In genomic region chr6:118768441-118768840, GRCh38 we compare ENCODE assay signal across 10 cellular contexts.
DNase-seq lines count a peak whose midpoint lies in the region; ATAC-seq and TF ChIP-seq lines count a peak whose summit lies in the region.
"Had no signal": no experiment of that assay in that cellular context is flagged by ENCODE, and none has a peak within 500 bp of the region (broad histone marks: within the 10 kb centered on the region; RNA-seq: fewer than 3 reads in every experiment).

No MANE protein-coding gene starts in this region.

- peaks cover 0 to 4% (median 0%) of the 10 kb centered on the region in 4 donors for H3K4me1 ChIP-seq in upper lobe of left lung

- H3K9me3 Mint-ChIP-seq in activated T-cell treated with anti-CD3 and anti-CD28 coated beads, Interleukin-2, amount 50 U/mL, for 4 hours = no peaks in the 10 kb centered on the region
- no peaks in the 10 kb centered on the region for H3K9me3 Mint-ChIP-seq in activated naive CD8-positive, alpha-beta T cell treated with anti-CD3 and anti-CD28 coated beads, Interleukin-2, amount 10 ng/mL, durations not matched to agents 7 days and 5 days

- H3K4me3 ChIP-seq in upper lobe of left lung = no peak overlapping the region
- H3K4me3 ChIP-seq: SK-N-MC had no signal

- H3K36me3 ChIP-seq in upper lobe of left lung = no peaks in the 10 kb centered on the region

- DNase-seq in activated T-cell treated with anti-CD3 and anti-CD28 coated beads, Interleukin-2, amount 50 U/mL, for 4 hours = no peak
- no peak for DNase-seq in activated T-cell treated with anti-CD3 and anti-CD28 coated beads for 4 hours
- no peak for DNase-seq in activated naive CD8-positive, alpha-beta T cell treated with anti-CD3 and anti-CD28 coated beads, Interleukin-2, amount 10 ng/mL, durations not matched to agents 7 days and 5 days
- DNase-seq in myocyte (ENCODE audit: low read depth) = peak; percentile 34
- DNase-seq in upper lobe of left lung = no peak
- DNase-seq in NOMO-1 (lab: John Stamatoyannopoulos, UW; ENCODE audit: unreplicated experiment in 2 of 2) = no peak
- no peak for DNase-seq in Ammon's horn (ENCODE audit: low spot score)
- DNase-seq: ACHN had no signal

- no peak for TF ChIP-seq CTCF in upper lobe of left lung (IDR thresholded peaks at IDR 0.05)

- TF ChIP-seq EP300 in upper lobe of left lung (IDR thresholded peaks at IDR 0.05) = no peak

- no peak for TF ChIP-seq POLR2A in upper lobe of left lung (IDR thresholded peaks at IDR 0.05)

- peak overlapping the region; percentile 1 for H3K4me3 Mint-ChIP-seq in activated T-cell treated with anti-CD3 and anti-CD28 coated beads, Interleukin-2, amount 50 U/mL, for 4 hours
- peak overlapping the region; percentile 50 for H3K4me3 Mint-ChIP-seq in activated naive CD8-positive, alpha-beta T cell treated with anti-CD3 and anti-CD28 coated beads, Interleukin-2, amount 10 ng/mL, durations not matched to agents 7 days and 5 days

- no peaks in the 10 kb centered on the region for H3K9me3 ChIP-seq in upper lobe of left lung

- POLR2A ChIA-PET in activated naive CD8-positive, alpha-beta T cell treated with anti-CD3 and anti-CD28 coated beads, Interleukin-2, amount 10 ng/mL, durations not matched to agents 7 days and 5 days (lab: Charles Lee) = interaction anchor here (0.9 to 1.7 kb wide), 2 partner anchors 19 to 59 kb away, joined by 3 to 8 read pairs; no protein-coding TSS in a partner anchor

- H3K27ac ChIP-seq in upper lobe of left lung = peak overlapping the region; percentile 38 to 85 (median 80)
- H3K27ac ChIP-seq: SK-N-MC had no signal

- H3K4me1 Mint-ChIP-seq in activated T-cell treated with anti-CD3 and anti-CD28 coated beads, Interleukin-2, amount 50 U/mL, for 4 hours (ENCODE audit: low read depth) = peaks cover 26% of the 10 kb centered on the region
- peaks cover 9% of the 10 kb centered on the region for H3K4me1 Mint-ChIP-seq in activated naive CD8-positive, alpha-beta T cell treated with anti-CD3 and anti-CD28 coated beads, Interleukin-2, amount 10 ng/mL, durations not matched to agents 7 days and 5 days

- H3K27ac Mint-ChIP-seq in activated naive CD8-positive, alpha-beta T cell treated with anti-CD3 and anti-CD28 coated beads, Interleukin-2, amount 10 ng/mL, durations not matched to agents 7 days and 5 days = peak overlapping the region; percentile 75

- ATAC-seq in activated T-cell treated with anti-CD3 and anti-CD28 coated beads, Interleukin-2, amount 50 U/mL, for 4 hours = no peak
- no peak for ATAC-seq in activated naive CD8-positive, alpha-beta T cell treated with anti-CD3 and anti-CD28 coated beads, Interleukin-2, amount 10 ng/mL, durations not matched to agents 7 days and 5 days (ENCODE audit: low read depth)
- ATAC-seq in upper lobe of left lung (ENCODE audit: low FRiP score in 2 of 2) = no peak
- no peak for ATAC-seq in GM21381 (IDR thresholded peaks at IDR 0.05; ENCODE audit: unreplicated experiment)

- no peaks in the 10 kb centered on the region for H3K36me3 Mint-ChIP-seq in activated T-cell treated with anti-CD3 and anti-CD28 coated beads, Interleukin-2, amount 50 U/mL, for 4 hours (ENCODE audit: insufficient read depth)
- H3K36me3 Mint-ChIP-seq in activated naive CD8-positive, alpha-beta T cell treated with anti-CD3 and anti-CD28 coated beads, Interleukin-2, amount 10 ng/mL, durations not matched to agents 7 days and 5 days = peaks cover 1% of the 10 kb centered on the region

- no peaks in the 10 kb centered on the region for H3K27me3 Mint-ChIP-seq in activated T-cell treated with anti-CD3 and anti-CD28 coated beads, Interleukin-2, amount 50 U/mL, for 4 hours (ENCODE audit: low read depth)
- H3K27me3 Mint-ChIP-seq in activated naive CD8-positive, alpha-beta T cell treated with anti-CD3 and anti-CD28 coated beads, Interleukin-2, amount 10 ng/mL, durations not matched to agents 7 days and 5 days = no peaks in the 10 kb centered on the region

- WGBS in upper lobe of left lung, 2 donors = 88 to 91% methylated on average over 3 of the region's 3 CpGs

- H3K27me3 ChIP-seq in upper lobe of left lung = no peaks in the 10 kb centered on the region
